1 cellular context compared by ENCODE assay signal in the genomic region with DNA sequence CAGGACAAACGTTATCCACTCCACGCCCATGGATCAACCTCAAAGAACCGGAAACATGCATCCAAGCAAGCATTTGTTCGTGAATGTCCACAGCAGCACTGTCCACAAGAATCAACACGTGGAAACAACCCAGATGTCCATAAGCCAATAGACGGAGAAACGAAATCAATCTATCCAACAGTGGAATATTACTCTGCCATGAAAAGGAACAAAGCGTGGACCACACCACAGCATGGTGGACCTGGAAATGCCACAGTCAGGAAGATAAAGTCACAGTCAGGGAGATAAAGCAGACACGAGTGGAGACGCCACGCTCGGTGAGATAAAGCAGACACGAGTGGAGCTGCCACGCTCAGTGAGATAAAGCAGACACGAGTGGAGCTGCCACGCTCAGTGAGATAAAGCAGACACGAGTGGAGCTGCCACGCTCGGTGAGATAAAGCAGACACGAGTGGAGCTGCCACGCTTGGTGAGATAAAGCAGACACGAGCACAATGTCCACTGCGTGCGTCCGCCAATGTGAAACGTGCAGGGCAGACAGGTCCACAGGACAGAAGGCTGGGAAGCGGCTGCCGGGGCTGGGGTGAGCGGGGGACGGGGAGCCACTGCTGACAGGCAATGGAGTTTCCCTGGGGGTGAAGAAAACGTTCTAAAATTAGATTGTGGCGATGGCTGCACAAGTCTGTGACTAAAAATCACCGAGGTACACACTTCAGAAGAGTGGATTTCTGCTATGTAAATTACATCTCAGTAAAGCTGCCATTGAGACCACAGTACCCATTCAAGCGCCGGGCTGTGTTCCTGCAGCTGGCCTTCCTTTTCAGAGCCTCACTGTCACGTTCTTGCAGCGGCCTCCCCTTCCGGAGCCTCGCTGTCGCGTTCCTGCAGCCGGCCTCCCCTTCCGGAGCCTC.
TF ChIP-seq lines count a peak whose summit lies in the region.

No MANE protein-coding gene starts in this region.

TF ChIP-seq in GM12878, 131 proteins besides CTCF, POLR2A, EP300 and RAD21:
- TF ChIP-seq POU2F2 (IDR thresholded peaks at IDR 0.05; ENCODE audit: borderline replicate concordance, low read depth, low read length) (0 out of 3 replicates have a peak, but pooled peaks have one; percentile 32), SPI1 (IDR thresholded peaks at IDR 0.05; ENCODE audit: borderline replicate concordance, insufficient read depth, low read depth, low read length) (no peak), MEF2A (IDR thresholded peaks at IDR 0.05; ENCODE audit: insufficient read depth, low read depth, low read length) (0 out of 2 replicates have a peak, but pooled peaks have one; percentile 39), GABPA (IDR thresholded peaks at IDR 0.05; ENCODE audit: low read depth) (no peak), SMARCA5 (IDR thresholded peaks at IDR 0.05) (0 out of 2 replicates have a peak, but pooled peaks have one; percentile 48), RUNX3 (IDR thresholded peaks at IDR 0.05; ENCODE audit: low read length) (peak; percentile 35)
TF ChIP-seq in GM12878: peak in this region for 4.
